1 cellular context compared by ENCODE assay signal in genomic region chr9:133880851-133881634, GRCh38.
TF ChIP-seq lines count a peak whose summit lies in the region.

No MANE protein-coding gene starts in this region.

TF ChIP-seq in SK-N-SH, 30 proteins besides CTCF, POLR2A, EP300 and RAD21 (continued from another document):
- TF ChIP-seq, protein P1, sequence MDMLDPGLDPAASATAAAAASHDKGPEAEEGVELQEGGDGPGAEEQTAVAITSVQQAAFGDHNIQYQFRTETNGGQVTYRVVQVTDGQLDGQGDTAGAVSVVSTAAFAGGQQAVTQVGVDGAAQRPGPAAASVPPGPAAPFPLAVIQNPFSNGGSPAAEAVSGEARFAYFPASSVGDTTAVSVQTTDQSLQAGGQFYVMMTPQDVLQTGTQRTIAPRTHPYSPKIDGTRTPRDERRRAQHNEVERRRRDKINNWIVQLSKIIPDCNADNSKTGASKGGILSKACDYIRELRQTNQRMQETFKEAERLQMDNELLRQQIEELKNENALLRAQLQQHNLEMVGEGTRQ (IDR thresholded peaks at IDR 0.05; ENCODE audit: borderline replicate concordance, low read depth, low read length) = no peak
- TF ChIP-seq MAX (IDR thresholded peaks at IDR 0.05; ENCODE audit: low read depth) = no peak
